ENCODE assay signal across 9 cellular contexts in the genomic region with DNA sequence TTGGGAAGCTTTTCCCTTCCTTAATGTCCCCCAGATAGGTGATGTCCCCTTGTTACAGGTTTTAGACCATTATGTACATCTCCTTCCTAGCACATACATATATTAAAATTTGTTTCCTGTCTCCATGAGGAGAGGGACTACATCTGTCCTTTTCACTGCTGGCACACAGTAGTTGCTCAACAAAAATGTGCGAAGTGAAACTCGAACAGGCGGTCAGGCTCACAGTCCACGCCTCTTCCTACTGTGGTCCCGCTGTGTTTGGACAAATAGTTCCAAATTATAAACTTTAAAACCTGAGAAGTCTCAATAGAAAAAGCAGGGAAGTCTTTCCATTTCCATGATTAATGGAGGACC. TPM values are rescaled to one million over a fixed set of nuclear protein-coding genes. Genes with fewer than 3 reads are reported as not detected.
DNase-seq lines count a peak whose midpoint lies in the region; ATAC-seq and TF ChIP-seq lines count a peak whose summit lies in the region.
"Had no signal": no experiment of that assay in that cellular context is flagged by ENCODE, and none has a peak within 500 bp of the region (broad histone marks: within the 10 kb centered on the region; RNA-seq: fewer than 3 reads in every experiment).

No MANE protein-coding gene starts in this region.

- peaks cover 78% of the 10 kb centered on the region for H3K27me3 Mint-ChIP-seq in activated CD4-positive, alpha-beta T cell treated with anti-CD3 and anti-CD28 coated beads, Interleukin-2, amount 10 ng/mL, durations not matched to agents 7 days and 5 days
- H3K27me3 Mint-ChIP-seq in activated CD8-positive, alpha-beta T cell treated with anti-CD3 and anti-CD28 coated beads, Interleukin-2, amount 10 ng/mL, durations not matched to agents 7 days and 5 days (ENCODE audit: low read depth) = peaks cover 64% of the 10 kb centered on the region

- TF ChIP-seq CTCF in kidney epithelial cell (IDR thresholded peaks at IDR 0.05; ENCODE audit: insufficient read depth, low read length, poor library complexity, severe bottlenecking) = no peak
- TF ChIP-seq CTCF in suprapubic skin (IDR thresholded peaks at IDR 0.05) = no peak

- H3K27ac Mint-ChIP-seq in activated CD4-positive, alpha-beta T cell treated with anti-CD3 and anti-CD28 coated beads, Interleukin-2, amount 10 ng/mL, durations not matched to agents 7 days and 5 days = no peak overlapping the region
- H3K27ac Mint-ChIP-seq in activated CD8-positive, alpha-beta T cell treated with anti-CD3 and anti-CD28 coated beads, Interleukin-2, amount 10 ng/mL, durations not matched to agents 7 days and 5 days = no peak overlapping the region

- CTCF ChIA-PET in activated CD4-positive, alpha-beta T cell treated with anti-CD3 and anti-CD28 coated beads, Interleukin-2, amount 10 ng/mL, durations not matched to agents 7 days and 5 days (lab: Charles Lee) = interaction anchor here (1.5 kb wide), 1 partner anchor 10 kb away, joined by 4 read pairs; no protein-coding TSS in a partner anchor
- CTCF ChIA-PET in activated CD8-positive, alpha-beta T cell treated with anti-CD3 and anti-CD28 coated beads, Interleukin-2, amount 10 ng/mL, durations not matched to agents 7 days and 5 days (lab: Charles Lee) = no interaction called here

- peak overlapping the region; percentile 80 for H3K4me3 ChIP-seq in kidney epithelial cell (ENCODE audit: low read depth, low read length)
- H3K4me3 ChIP-seq in suprapubic skin = peak overlapping the region; percentile 52

- peaks cover 29% of the 10 kb centered on the region for H3K4me1 ChIP-seq in suprapubic skin

- H3K9me3 ChIP-seq in suprapubic skin = no peaks in the 10 kb centered on the region

- no peak for TF ChIP-seq EP300 in suprapubic skin (IDR thresholded peaks at IDR 0.05)

- peaks cover 4% of the 10 kb centered on the region for H3K36me3 Mint-ChIP-seq in activated CD4-positive, alpha-beta T cell treated with anti-CD3 and anti-CD28 coated beads, Interleukin-2, amount 10 ng/mL, durations not matched to agents 7 days and 5 days (ENCODE audit: low read depth)
- H3K36me3 Mint-ChIP-seq in activated CD8-positive, alpha-beta T cell treated with anti-CD3 and anti-CD28 coated beads, Interleukin-2, amount 10 ng/mL, durations not matched to agents 7 days and 5 days (ENCODE audit: low read depth) = no peaks in the 10 kb centered on the region

- no peak overlapping the region for H3K27ac ChIP-seq in suprapubic skin

- 67% methylated on average over 5 of the region's 5 CpGs for whole genome bisulfite sequencing in suprapubic skin

- no peak for DNase-seq in activated CD4-positive, alpha-beta T cell treated with anti-CD3 and anti-CD28 coated beads, Interleukin-2, amount 10 ng/mL, durations not matched to agents 7 days and 5 days
- DNase-seq in activated CD4-positive, alpha-beta T cell treated with anti-CD3 and anti-CD28 coated beads for 48 hours = no peak
- DNase-seq in activated CD8-positive, alpha-beta T cell treated with anti-CD3 and anti-CD28 coated beads, Interleukin-2, amount 10 ng/mL, durations not matched to agents 7 days and 5 days = no peak
- DNase-seq in kidney epithelial cell (ENCODE audit: low read depth) = no peak
- no peak for DNase-seq in suprapubic skin (ENCODE audit: low spot score in 2 of 2)
- no peak for DNase-seq in DMS79 treated with DMSO at 0.1 percent for 48 hours (lab: John Stamatoyannopoulos, UW)
- no peak for DNase-seq in DMS114 treated with DMSO at 0.1 percent for 48 hours (lab: John Stamatoyannopoulos, UW; ENCODE audit: unreplicated experiment)
- DNase-seq in activated CD8-positive, alpha-beta memory T cell treated with anti-CD3 and anti-CD28 coated beads, Interleukin-2, amount 50 U/mL, for 4 hours = no peak
- DNase-seq: NCI-H1048 had no signal

- H3K4me3 Mint-ChIP-seq in activated CD4-positive, alpha-beta T cell treated with anti-CD3 and anti-CD28 coated beads, Interleukin-2, amount 10 ng/mL, durations not matched to agents 7 days and 5 days = peak overlapping the region; percentile 58
- H3K4me3 Mint-ChIP-seq in activated CD8-positive, alpha-beta T cell treated with anti-CD3 and anti-CD28 coated beads, Interleukin-2, amount 10 ng/mL, durations not matched to agents 7 days and 5 days = peak overlapping the region; percentile 50

- H3K9me3 Mint-ChIP-seq in activated CD4-positive, alpha-beta T cell treated with anti-CD3 and anti-CD28 coated beads, Interleukin-2, amount 10 ng/mL, durations not matched to agents 7 days and 5 days = peaks cover 2% of the 10 kb centered on the region
- H3K9me3 Mint-ChIP-seq in activated CD8-positive, alpha-beta T cell treated with anti-CD3 and anti-CD28 coated beads, Interleukin-2, amount 10 ng/mL, durations not matched to agents 7 days and 5 days (ENCODE audit: insufficient read depth) = no peaks in the 10 kb centered on the region

- no peak for TF ChIP-seq POLR2A in suprapubic skin (IDR thresholded peaks at IDR 0.05)

- ATAC-seq in activated CD8-positive, alpha-beta T cell treated with anti-CD3 and anti-CD28 coated beads, Interleukin-2, amount 10 ng/mL, durations not matched to agents 7 days and 5 days = no peak

- POLR2A ChIA-PET in activated CD4-positive, alpha-beta T cell treated with anti-CD3 and anti-CD28 coated beads, Interleukin-2, amount 10 ng/mL, durations not matched to agents 7 days and 5 days (lab: Charles Lee) = no interaction called here
- POLR2A ChIA-PET in activated CD8-positive, alpha-beta T cell treated with anti-CD3 and anti-CD28 coated beads, Interleukin-2, amount 10 ng/mL, durations not matched to agents 7 days and 5 days (lab: Charles Lee) = no interaction called here

- H3K27me3 ChIP-seq in kidney epithelial cell (ENCODE audit: control insufficient read depth, insufficient read depth, low read length) (peaks cover 13% of the 10 kb centered on the region), suprapubic skin (peaks cover 56% of the 10 kb centered on the region)

- no peaks in the 10 kb centered on the region for H3K36me3 ChIP-seq in kidney epithelial cell (ENCODE audit: control insufficient read depth, insufficient read depth, low read length)
- H3K36me3 ChIP-seq in suprapubic skin = no peaks in the 10 kb centered on the region

- H3K4me1 Mint-ChIP-seq in activated CD4-positive, alpha-beta T cell treated with anti-CD3 and anti-CD28 coated beads, Interleukin-2, amount 10 ng/mL, durations not matched to agents 7 days and 5 days = peaks cover 22% of the 10 kb centered on the region
- H3K4me1 Mint-ChIP-seq in activated CD8-positive, alpha-beta T cell treated with anti-CD3 and anti-CD28 coated beads, Interleukin-2, amount 10 ng/mL, durations not matched to agents 7 days and 5 days (ENCODE audit: low read depth) = peaks cover 28% of the 10 kb centered on the region

RNA-seq across cellular contexts. Expression of gene HHEX, which starts 1.2 kb away (rescaled TPM):
- total RNA-seq in activated CD4-positive, alpha-beta T cell treated with anti-CD3 and anti-CD28 coated beads, Interleukin-2, amount 10 ng/mL, durations not matched to agents 7 days and 5 days = under 1 TPM in 1 of 2 experiments, not detected in 1; 0.25 TPM
- total RNA-seq in activated CD8-positive, alpha-beta T cell treated with anti-CD3 and anti-CD28 coated beads, Interleukin-2, amount 10 ng/mL, durations not matched to agents 7 days and 5 days = under 1 TPM in 1 of 2 experiments, not detected in 1; 0.13 TPM
- total RNA-seq in kidney epithelial cell (1.6 and 1.8 TPM in 2 replicates), suprapubic skin (1 to 10 TPM; 1.3 to 5.6 (median 3.6) TPM)
